1 cellular context compared by ENCODE assay signal in genomic region chr1:19113362-19114092, GRCh38.
TF ChIP-seq lines count a peak whose summit lies in the region.

No MANE protein-coding gene starts in this region.

TF ChIP-seq in K562, 482 proteins besides CTCF, POLR2A, EP300 and RAD21 (continued from another document and continues in another):
- TF ChIP-seq, protein P1, sequence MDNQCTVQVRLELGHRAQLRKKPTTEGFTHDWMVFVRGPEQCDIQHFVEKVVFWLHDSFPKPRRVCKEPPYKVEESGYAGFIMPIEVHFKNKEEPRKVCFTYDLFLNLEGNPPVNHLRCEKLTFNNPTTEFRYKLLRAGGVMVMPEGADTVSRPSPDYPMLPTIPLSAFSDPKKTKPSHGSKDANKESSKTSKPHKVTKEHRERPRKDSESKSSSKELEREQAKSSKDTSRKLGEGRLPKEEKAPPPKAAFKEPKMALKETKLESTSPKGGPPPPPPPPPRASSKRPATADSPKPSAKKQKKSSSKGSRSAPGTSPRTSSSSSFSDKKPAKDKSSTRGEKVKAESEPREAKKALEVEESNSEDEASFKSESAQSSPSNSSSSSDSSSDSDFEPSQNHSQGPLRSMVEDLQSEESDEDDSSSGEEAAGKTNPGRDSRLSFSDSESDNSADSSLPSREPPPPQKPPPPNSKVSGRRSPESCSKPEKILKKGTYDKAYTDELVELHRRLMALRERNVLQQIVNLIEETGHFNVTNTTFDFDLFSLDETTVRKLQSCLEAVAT (IDR thresholded peaks at IDR 0.05), result 0 out of 4 replicates have a peak, but pooled peaks of 1 of the 2 experiments have one; percentile 14
- TF ChIP-seq, protein P2, sequence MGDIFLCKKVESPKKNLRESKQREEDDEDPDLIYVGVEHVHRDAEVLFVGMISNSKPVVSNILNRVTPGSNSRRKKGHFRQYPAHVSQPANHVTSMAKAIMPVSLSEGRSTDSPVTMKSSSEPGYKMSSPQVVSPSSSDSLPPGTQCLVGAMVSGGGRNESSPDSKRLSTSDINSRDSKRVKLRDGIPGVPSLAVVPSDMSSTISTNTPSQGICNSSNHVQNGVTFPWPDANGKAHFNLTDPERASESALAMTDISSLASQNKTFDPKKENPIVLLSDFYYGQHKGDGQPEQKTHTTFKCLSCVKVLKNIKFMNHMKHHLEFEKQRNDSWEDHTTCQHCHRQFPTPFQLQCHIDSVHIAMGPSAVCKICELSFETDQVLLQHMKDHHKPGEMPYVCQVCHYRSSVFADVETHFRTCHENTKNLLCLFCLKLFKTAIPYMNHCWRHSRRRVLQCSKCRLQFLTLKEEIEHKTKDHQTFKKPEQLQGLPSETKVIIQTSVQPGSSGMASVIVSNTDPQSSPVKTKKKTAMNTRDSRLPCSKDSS (IDR thresholded peaks at IDR 0.05; ENCODE audit: low read depth, partially characterized antibody), result no peak
- TF ChIP-seq, protein P3, sequence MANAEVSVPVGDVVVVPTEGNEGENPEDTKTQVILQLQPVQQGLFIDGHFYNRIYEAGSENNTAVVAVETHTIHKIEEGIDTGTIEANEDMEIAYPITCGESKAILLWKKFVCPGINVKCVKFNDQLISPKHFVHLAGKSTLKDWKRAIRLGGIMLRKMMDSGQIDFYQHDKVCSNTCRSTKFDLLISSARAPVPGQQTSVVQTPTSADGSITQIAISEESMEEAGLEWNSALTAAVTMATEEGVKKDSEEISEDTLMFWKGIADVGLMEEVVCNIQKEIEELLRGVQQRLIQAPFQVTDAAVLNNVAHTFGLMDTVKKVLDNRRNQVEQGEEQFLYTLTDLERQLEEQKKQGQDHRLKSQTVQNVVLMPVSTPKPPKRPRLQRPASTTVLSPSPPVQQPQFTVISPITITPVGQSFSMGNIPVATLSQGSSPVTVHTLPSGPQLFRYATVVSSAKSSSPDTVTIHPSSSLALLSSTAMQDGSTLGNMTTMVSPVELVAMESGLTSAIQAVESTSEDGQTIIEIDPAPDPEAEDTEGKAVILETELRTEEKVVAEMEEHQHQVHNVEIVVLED (CRISPR knock-in tag; IDR thresholded peaks at IDR 0.05), result no peak
- TF ChIP-seq TAL1 (IDR thresholded peaks at IDR 0.05) (peak; percentile 62), TEAD4 (IDR thresholded peaks at IDR 0.05; ENCODE audit: low read length) (peak; percentile 88), TEAD4 (CRISPR knock-in tag; IDR thresholded peaks at IDR 0.05; ENCODE audit: borderline replicate concordance) (no peak), CBFA2T3 (IDR thresholded peaks at IDR 0.05) (peak; percentile 84), MAFF (IDR thresholded peaks at IDR 0.05; ENCODE audit: low read length) (peak; percentile 27; the same call in 1 of the 2 replicates), HDAC1 (IDR thresholded peaks at IDR 0.05) (no peak), FOXM1 (IDR thresholded peaks at IDR 0.05; ENCODE audit: low read depth) (0 out of 2 replicates have a peak, but pooled peaks have one; percentile 20), FOXM1 (CRISPR knock-in tag; IDR thresholded peaks at IDR 0.05; ENCODE audit: low read depth) (no peak), AFF1 (IDR thresholded peaks at IDR 0.05; ENCODE audit: low read depth in 1 of 2, partially characterized antibody in 2 of 2) (no peak), MEF2D (tag; conservative IDR thresholded peaks at IDR 0.05; ENCODE audit: low read depth) (peak; percentile 71), ZNF431 (CRISPR knock-in tag; IDR thresholded peaks at IDR 0.05) (no peak), TEAD1 (CRISPR knock-in tag; IDR thresholded peaks at IDR 0.05) (peak in 1 of 2 experiments; percentile 30; a peak in 1 of 4 replicates), ZNF384 (IDR thresholded peaks at IDR 0.05; ENCODE audit: low read depth, low read length) (peak; percentile 18; the same call in 1 of the 2 replicates), CBFA2T2 (conservative IDR thresholded peaks at IDR 0.05) (peak; percentile 71), TFAP4 (CRISPR knock-in tag; IDR thresholded peaks at IDR 0.05; ENCODE audit: borderline replicate concordance) (peak; percentile 71; the same call in 1 of the 2 replicates), NRF1 (conservative IDR thresholded peaks at IDR 0.05 in 1 of 2, IDR thresholded peaks at IDR 0.05 in 1 of 2) (peak in 1 of 2 experiments; percentile 16; a peak in 1 of 4 replicates), TCF3 (CRISPR knock-in tag; IDR thresholded peaks at IDR 0.05) (peak; percentile 83), MECOM (CRISPR knock-in tag; IDR thresholded peaks at IDR 0.05) (peak; percentile 91), LCOR (CRISPR knock-in tag; IDR thresholded peaks at IDR 0.05) (peak; percentile 94; the same call in 1 of the 2 replicates), ZKSCAN1 (IDR thresholded peaks at IDR 0.05; ENCODE audit: low read depth, low read length) (peak; percentile 40; the same call in 1 of the 2 replicates), HMBOX1 (IDR thresholded peaks at IDR 0.05) (peak; percentile 96), ZNF766 (CRISPR knock-in tag; conservative IDR thresholded peaks at IDR 0.05) (peak; percentile 77; the same call in 1 of the 2 replicates), ZNF644 (tag; IDR thresholded peaks at IDR 0.05; ENCODE audit: low read depth) (0 out of 2 replicates have a peak, but pooled peaks have one; percentile 31), JUND (IDR thresholded peaks at IDR 0.05; ENCODE audit: borderline replicate concordance, low read depth, low read length) (0 out of 2 replicates have a peak, but pooled peaks have one; percentile 18), JUND (tag; IDR thresholded peaks at IDR 0.05; ENCODE audit: borderline replicate concordance, low read depth, low read length) (peak; percentile 50; the same call in 2 of the 3 replicates), ZNF316 (IDR thresholded peaks at IDR 0.05) (peak; percentile 15; the same call in 1 of the 2 replicates), MTA2 (IDR thresholded peaks at IDR 0.05; ENCODE audit: low read depth) (no peak), ELF4 (CRISPR knock-in tag; IDR thresholded peaks at IDR 0.05) (no peak), PBX2 (CRISPR knock-in tag; IDR thresholded peaks at IDR 0.05; ENCODE audit: low read depth) (peak; percentile 33; the same call in 1 of the 2 replicates), PBX2 (tag; conservative IDR thresholded peaks at IDR 0.05; ENCODE audit: low read depth) (peak; percentile 94), MAFG (tag; conservative IDR thresholded peaks at IDR 0.05) (peak; percentile 81)
- TF ChIP-seq, protein P4, sequence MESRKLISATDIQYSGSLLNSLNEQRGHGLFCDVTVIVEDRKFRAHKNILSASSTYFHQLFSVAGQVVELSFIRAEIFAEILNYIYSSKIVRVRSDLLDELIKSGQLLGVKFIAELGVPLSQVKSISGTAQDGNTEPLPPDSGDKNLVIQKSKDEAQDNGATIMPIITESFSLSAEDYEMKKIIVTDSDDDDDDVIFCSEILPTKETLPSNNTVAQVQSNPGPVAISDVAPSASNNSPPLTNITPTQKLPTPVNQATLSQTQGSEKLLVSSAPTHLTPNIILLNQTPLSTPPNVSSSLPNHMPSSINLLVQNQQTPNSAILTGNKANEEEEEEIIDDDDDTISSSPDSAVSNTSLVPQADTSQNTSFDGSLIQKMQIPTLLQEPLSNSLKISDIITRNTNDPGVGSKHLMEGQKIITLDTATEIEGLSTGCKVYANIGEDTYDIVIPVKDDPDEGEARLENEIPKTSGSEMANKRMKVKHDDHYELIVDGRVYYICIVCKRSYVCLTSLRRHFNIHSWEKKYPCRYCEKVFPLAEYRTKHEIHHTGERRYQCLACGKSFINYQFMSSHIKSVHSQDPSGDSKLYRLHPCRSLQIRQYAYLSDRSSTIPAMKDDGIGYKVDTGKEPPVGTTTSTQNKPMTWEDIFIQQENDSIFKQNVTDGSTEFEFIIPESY (CRISPR knock-in tag; IDR thresholded peaks at IDR 0.05), result no peak
- TF ChIP-seq, protein P5, sequence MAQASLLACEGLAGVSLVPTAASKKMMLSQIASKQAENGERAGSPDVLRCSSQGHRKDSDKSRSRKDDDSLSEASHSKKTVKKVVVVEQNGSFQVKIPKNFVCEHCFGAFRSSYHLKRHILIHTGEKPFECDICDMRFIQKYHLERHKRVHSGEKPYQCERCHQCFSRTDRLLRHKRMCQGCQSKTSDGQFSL (CRISPR knock-in tag; IDR thresholded peaks at IDR 0.05), result no peak
- TF ChIP-seq, protein P5 (tag; IDR thresholded peaks at IDR 0.05), result peak in 1 of 2 experiments; percentile 82; a peak in 2 of 4 replicates
- TF ChIP-seq, protein P6, sequence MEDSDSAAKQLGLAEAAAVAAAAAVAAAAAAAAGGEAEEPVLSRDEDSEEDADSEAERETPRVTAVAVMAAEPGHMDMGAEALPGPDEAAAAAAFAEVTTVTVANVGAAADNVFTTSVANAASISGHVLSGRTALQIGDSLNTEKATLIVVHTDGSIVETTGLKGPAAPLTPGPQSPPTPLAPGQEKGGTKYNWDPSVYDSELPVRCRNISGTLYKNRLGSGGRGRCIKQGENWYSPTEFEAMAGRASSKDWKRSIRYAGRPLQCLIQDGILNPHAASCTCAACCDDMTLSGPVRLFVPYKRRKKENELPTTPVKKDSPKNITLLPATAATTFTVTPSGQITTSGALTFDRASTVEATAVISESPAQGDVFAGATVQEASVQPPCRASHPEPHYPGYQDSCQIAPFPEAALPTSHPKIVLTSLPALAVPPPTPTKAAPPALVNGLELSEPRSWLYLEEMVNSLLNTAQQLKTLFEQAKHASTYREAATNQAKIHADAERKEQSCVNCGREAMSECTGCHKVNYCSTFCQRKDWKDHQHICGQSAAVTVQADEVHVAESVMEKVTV (CRISPR knock-in tag; IDR thresholded peaks at IDR 0.05), result peak; percentile 24; the same call in 1 of the 2 replicates
- TF ChIP-seq, protein P7, sequence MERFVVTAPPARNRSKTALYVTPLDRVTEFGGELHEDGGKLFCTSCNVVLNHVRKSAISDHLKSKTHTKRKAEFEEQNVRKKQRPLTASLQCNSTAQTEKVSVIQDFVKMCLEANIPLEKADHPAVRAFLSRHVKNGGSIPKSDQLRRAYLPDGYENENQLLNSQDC (CRISPR knock-in tag; IDR thresholded peaks at IDR 0.05), result no peak
